Comparison of ENCODE assay signal across 1 cellular context in genomic region chr19:36492689-36493453, GRCh38.
TF ChIP-seq lines count a peak whose summit lies in the region.

No MANE protein-coding gene starts in this region.

TF ChIP-seq in H1, 55 proteins besides CTCF, POLR2A, EP300 and RAD21:
- TF ChIP-seq RFX5 (IDR thresholded peaks at IDR 0.05; ENCODE audit: borderline replicate concordance, low read depth, low read length): peak; percentile 64; the same call in 1 of the 2 replicates
